ENCODE assay signal across 17 cellular contexts in the genomic region with DNA sequence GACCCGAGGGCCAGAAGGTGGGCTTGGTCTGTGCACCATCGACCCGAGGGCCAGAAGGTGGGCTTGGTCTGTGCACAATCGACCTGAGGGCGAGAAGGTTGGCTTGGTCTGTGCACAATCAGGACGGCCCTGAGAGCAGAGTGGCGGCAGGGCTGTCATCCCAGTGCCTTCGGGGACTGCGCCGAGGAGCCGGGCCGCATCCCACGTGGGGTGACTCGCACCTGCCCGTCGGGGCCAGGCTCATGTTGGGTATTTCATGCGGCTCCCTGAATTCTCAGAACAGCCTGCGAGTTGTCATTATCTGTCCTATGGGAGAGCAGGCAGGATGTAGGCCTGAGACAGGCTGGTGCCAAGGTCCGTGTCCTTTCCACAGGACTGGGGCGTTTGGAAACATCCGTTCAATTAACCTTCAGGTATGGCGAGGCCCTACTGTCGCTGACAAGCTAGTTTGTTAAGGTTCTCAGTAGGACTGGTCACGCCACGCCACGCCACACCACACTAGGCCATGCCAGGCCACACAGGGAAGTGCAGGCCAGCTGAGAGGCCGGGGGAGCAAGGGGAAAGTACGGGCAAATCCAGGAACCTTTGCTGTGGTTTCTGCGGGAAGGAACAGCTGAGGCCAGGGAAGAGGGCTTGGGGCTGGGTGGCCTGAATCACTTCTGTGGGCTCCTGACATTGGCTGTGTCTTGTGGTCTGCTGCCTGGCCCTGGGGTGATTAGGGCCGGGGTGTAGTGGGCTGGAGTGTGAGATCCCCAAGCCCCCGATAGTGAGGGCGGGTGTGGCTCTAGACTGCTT.
DNase-seq lines count a peak whose midpoint lies in the region; ATAC-seq and TF ChIP-seq lines count a peak whose summit lies in the region.
"Had no signal": no experiment of that assay in that cellular context is flagged by ENCODE, and none has a peak within 500 bp of the region (broad histone marks: within the 10 kb centered on the region; RNA-seq: fewer than 3 reads in every experiment).

No MANE protein-coding gene starts in this region.

- H3K4me3 Mint-ChIP-seq in naive thymus-derived CD8-positive, alpha-beta T cell, result peak overlapping the region in 1 of 10 donors; percentile 20
- H3K4me3 Mint-ChIP-seq: activated CD4-positive, alpha-beta memory T cell treated with anti-CD3 and anti-CD28 coated beads, Interleukin-2, amount 10 ng/mL, durations not matched to agents 7 days and 5 days had no signal

- no peak overlapping the region for H4K8ac ChIP-seq in IMR-90 (ENCODE audit: low read depth in 2 of 2, low read length in 2 of 2)

- BruUV-seq in IMR-90 (replicated peaks; lab: Mats Ljungman, UMichigan), result no TSS peak

- CTCF ChIA-PET in IMR-90 (lab: Yijun Ruan, JAX), result no interaction called here

- no peak overlapping the region for H3K56ac ChIP-seq in IMR-90 (ENCODE audit: extremely low read depth, insufficient read depth, low read length)

- TF ChIP-seq POLR2A in IMR-90 (IDR thresholded peaks at IDR 0.05; ENCODE audit: low read depth, low read length), result no peak

- H3K18ac ChIP-seq in IMR-90 (ENCODE audit: low read depth, low read length), result no peak overlapping the region

- intact Hi-C loops in IMR-90 (cut with micrococcal nuclease), result no loop called here

- no peak overlapping the region for H2AK5ac ChIP-seq in IMR-90 (ENCODE audit: low read depth, low read length)

- 93% methylated on average over 24 of the region's 32 CpGs; no CpG with 5 or more reads in 1 of the 2 experiments for WGBS in IMR-90 (ENCODE audit: extremely low coverage in 2 of 2, insufficient read length in 1 of 2), 2 experiments

- POLR2A ChIA-PET in IMR-90 (lab: Charles Lee; ENCODE audit: unreplicated experiment), result no interaction called here
- POLR2A ChIA-PET in naive thymus-derived CD8-positive, alpha-beta T cell (lab: Charles Lee), result no interaction called here

- TF ChIP-seq RAD21 in IMR-90 (IDR thresholded peaks at IDR 0.05; ENCODE audit: low read length), result no peak

- H3K4me2 ChIP-seq in IMR-90 (ENCODE audit: low read depth, low read length), result no peak overlapping the region
- H3K4me2 ChIP-seq: SK-N-SH had no signal

- no peak overlapping the region for H3K23ac ChIP-seq in IMR-90 (ENCODE audit: low read depth, low read length)

- no peaks in the 10 kb centered on the region for H3K27me3 ChIP-seq in IMR-90 (ENCODE audit: control insufficient read depth, insufficient read depth, low read length)
- H3K27me3 ChIP-seq: pancreas had no signal

- H3K36me3 ChIP-seq in IMR-90 (ENCODE audit: control insufficient read depth, insufficient read depth, low read length), result peaks cover 44% of the 10 kb centered on the region
- H3K36me3 ChIP-seq: pancreas had no signal

- H3K14ac ChIP-seq in IMR-90 (replicated peaks; ENCODE audit: low read depth, low read length), result no peak overlapping the region

- ATAC-seq in IMR-90 (ENCODE audit: low read depth) (no peak), HG03565 (IDR thresholded peaks at IDR 0.05; ENCODE audit: unreplicated experiment) (no peak), GM18502 (IDR thresholded peaks at IDR 0.05; ENCODE audit: poor library complexity, unreplicated experiment) (no peak), GM18520 (IDR thresholded peaks at IDR 0.05; ENCODE audit: unreplicated experiment) (no peak)
- ATAC-seq in naive thymus-derived CD8-positive, alpha-beta T cell, result no peak
- ATAC-seq: stimulated activated naive CD8-positive, alpha-beta T cell treated with anti-CD3 and anti-CD28 coated beads, Interleukin-15, Interleukin-2, amounts not matched to agents 100 U/mL and 50 U/mL, for 24 hours had no signal

- H4K91ac ChIP-seq in IMR-90 (ENCODE audit: insufficient read depth, low read depth, low read length), result no peak overlapping the region

- no peak overlapping the region for H4K5ac ChIP-seq in IMR-90 (ENCODE audit: low read depth, low read length)

- H3K4me1 ChIP-seq in IMR-90 (ENCODE audit: control insufficient read depth, insufficient read depth, low read length), result no peaks in the 10 kb centered on the region
- H3K4me1 ChIP-seq: pancreas had no signal

- H3K9me3 Mint-ChIP-seq in naive thymus-derived CD8-positive, alpha-beta T cell, result peaks cover 0 to 1% (median 0%) of the 10 kb centered on the region in 9 donors
- H3K9me3 Mint-ChIP-seq: activated CD4-positive, alpha-beta memory T cell treated with anti-CD3 and anti-CD28 coated beads, Interleukin-2, amount 10 ng/mL, durations not matched to agents 7 days and 5 days had no signal

- H2BK5ac ChIP-seq in IMR-90 (ENCODE audit: low read depth, low read length, poor library complexity, severe bottlenecking), result no peak overlapping the region

- no peaks in the 10 kb centered on the region for H3K36me3 Mint-ChIP-seq in naive thymus-derived CD8-positive, alpha-beta T cell

- H2BK120ac ChIP-seq in IMR-90 (ENCODE audit: low read depth, low read length), result no peak overlapping the region

- no peak for DNase-seq in IMR-90
- peak; percentile 17 for DNase-seq in astrocyte of the spinal cord (ENCODE audit: low read depth, low spot score)
- no peak for DNase-seq in naive thymus-derived CD8-positive, alpha-beta T cell
- DNase-seq in midbrain (lab: John Stamatoyannopoulos, UW), result no peak
- DNase-seq: activated CD4-positive, alpha-beta memory T cell treated with anti-CD3 and anti-CD28 coated beads, Interleukin-2, amount 10 ng/mL, durations not matched to agents 7 days and 5 days; activated gamma-delta T cell; DMS 273 treated with DMSO at 0.1 percent for 48 hours; esophagus squamous epithelium; head of caudate nucleus; NCI-H446; SK-N-SH; stimulated activated naive CD8-positive, alpha-beta T cell treated with anti-CD3 and anti-CD28 coated beads, Interleukin-15, Interleukin-2, amounts not matched to agents 100 U/mL and 50 U/mL, for 24 hours had no signal

- peaks cover 29% of the 10 kb centered on the region for H4K20me1 ChIP-seq in IMR-90 (ENCODE audit: insufficient read depth, low read length)

- H3K9ac ChIP-seq in IMR-90 (ENCODE audit: low read depth, low read length), result no peak overlapping the region
- H3K9ac ChIP-seq: SK-N-SH had no signal

- H2AK9ac ChIP-seq in IMR-90 (replicated peaks; ENCODE audit: low read depth, low read length, poor library complexity), result no peak overlapping the region

- no peak overlapping the region for H3K4ac ChIP-seq in IMR-90 (ENCODE audit: low read depth, low read length)

- in situ Hi-C loops in IMR-90 (cut with MboI; ENCODE audit: low sequenced_read_pairs), result no loop called here
- in situ Hi-C loops in astrocyte of the spinal cord (cut with HindIII; ENCODE audit: low sequenced_read_pairs), result no loop called here

- H3K27ac ChIP-seq in C4-2B, result peak overlapping the region; percentile 18; the same call in 1 of the 2 replicates
- H3K27ac ChIP-seq in IMR-90 (ENCODE audit: insufficient read depth, low read length), result no peak overlapping the region
- H3K27ac ChIP-seq: pancreas had no signal

- H3K79me1 ChIP-seq in IMR-90 (ENCODE audit: low read depth in 1 of 2, low read length in 2 of 2), result peaks cover 15 to 26% of the 10 kb centered on the region in 2 experiments; a peak in 2 of 4 replicates

- no peaks in the 10 kb centered on the region for H3K27me3 Mint-ChIP-seq in naive thymus-derived CD8-positive, alpha-beta T cell
- H3K27me3 Mint-ChIP-seq: activated CD4-positive, alpha-beta memory T cell treated with anti-CD3 and anti-CD28 coated beads, Interleukin-2, amount 10 ng/mL, durations not matched to agents 7 days and 5 days had no signal

- no peak overlapping the region for H2AFZ ChIP-seq in IMR-90 (replicated peaks; ENCODE audit: low read length, poor library complexity)

- dilution Hi-C loops in IMR-90 (cut with HindIII; ENCODE audit: low sequenced_read_pairs, unreplicated experiment), result no loop called here

- no peak overlapping the region for H2BK20ac ChIP-seq in IMR-90 (ENCODE audit: low read depth, low read length)

- H3K4me3 ChIP-seq in IMR-90 (ENCODE audit: insufficient read depth, low read depth, low read length), result no peak overlapping the region
- H3K4me3 ChIP-seq in astrocyte of the spinal cord (ENCODE audit: low read depth, low read length), result no peak overlapping the region
- H3K4me3 ChIP-seq: esophagus squamous epithelium, pancreas had no signal

- peaks cover 15 to 36% (median 31%) of the 10 kb centered on the region in 4 donors for H3K4me1 Mint-ChIP-seq in naive thymus-derived CD8-positive, alpha-beta T cell

- peak overlapping the region in 8 of 10 donors; percentile 41 to 99 (median 78) for H3K27ac Mint-ChIP-seq in naive thymus-derived CD8-positive, alpha-beta T cell
- H3K27ac Mint-ChIP-seq: activated CD4-positive, alpha-beta memory T cell treated with anti-CD3 and anti-CD28 coated beads, Interleukin-2, amount 10 ng/mL, durations not matched to agents 7 days and 5 days had no signal

- TF ChIP-seq CTCF in C4-2B (conservative IDR thresholded peaks at IDR 0.05) (no peak), IMR-90 (conservative IDR thresholded peaks at IDR 0.05; ENCODE audit: low read depth, low read length) (no peak), astrocyte of the spinal cord (IDR thresholded peaks at IDR 0.05; ENCODE audit: low read depth, low read length) (no peak)

- no peaks in the 10 kb centered on the region for H3K9me3 ChIP-seq in IMR-90 (ENCODE audit: control insufficient read depth, insufficient read depth, low read length)
- H3K9me3 ChIP-seq: esophagus squamous epithelium, pancreas, SK-N-SH had no signal

- peaks cover 3% of the 10 kb centered on the region; the same call in 1 of the 2 replicates for H3K9me1 ChIP-seq in IMR-90 (ENCODE audit: insufficient read depth, low read length)

- no peak overlapping the region for H2BK15ac ChIP-seq in IMR-90 (ENCODE audit: low read depth, low read length)

TF ChIP-seq in IMR-90, 13 proteins besides CTCF, POLR2A, EP300 and RAD21:
- TF ChIP-seq MXI1 (IDR thresholded peaks at IDR 0.05; ENCODE audit: borderline replicate concordance, low read depth, low read length), result no peak
- TF ChIP-seq RFX5 (IDR thresholded peaks at IDR 0.05; ENCODE audit: low read depth, low read length), result no peak
- no peak for TF ChIP-seq ELK1 (IDR thresholded peaks at IDR 0.05; ENCODE audit: borderline replicate concordance, low read depth, low read length)
- TF ChIP-seq MAZ (IDR thresholded peaks at IDR 0.05; ENCODE audit: borderline replicate concordance, low read depth, low read length), result 0 out of 2 replicates have a peak, but pooled peaks have one; percentile 16
- TF ChIP-seq BHLHE40 (IDR thresholded peaks at IDR 0.05; ENCODE audit: low read depth, low read length), result no peak
